Comparison of ENCODE assay signal across 8 cellular contexts in the genomic region with DNA sequence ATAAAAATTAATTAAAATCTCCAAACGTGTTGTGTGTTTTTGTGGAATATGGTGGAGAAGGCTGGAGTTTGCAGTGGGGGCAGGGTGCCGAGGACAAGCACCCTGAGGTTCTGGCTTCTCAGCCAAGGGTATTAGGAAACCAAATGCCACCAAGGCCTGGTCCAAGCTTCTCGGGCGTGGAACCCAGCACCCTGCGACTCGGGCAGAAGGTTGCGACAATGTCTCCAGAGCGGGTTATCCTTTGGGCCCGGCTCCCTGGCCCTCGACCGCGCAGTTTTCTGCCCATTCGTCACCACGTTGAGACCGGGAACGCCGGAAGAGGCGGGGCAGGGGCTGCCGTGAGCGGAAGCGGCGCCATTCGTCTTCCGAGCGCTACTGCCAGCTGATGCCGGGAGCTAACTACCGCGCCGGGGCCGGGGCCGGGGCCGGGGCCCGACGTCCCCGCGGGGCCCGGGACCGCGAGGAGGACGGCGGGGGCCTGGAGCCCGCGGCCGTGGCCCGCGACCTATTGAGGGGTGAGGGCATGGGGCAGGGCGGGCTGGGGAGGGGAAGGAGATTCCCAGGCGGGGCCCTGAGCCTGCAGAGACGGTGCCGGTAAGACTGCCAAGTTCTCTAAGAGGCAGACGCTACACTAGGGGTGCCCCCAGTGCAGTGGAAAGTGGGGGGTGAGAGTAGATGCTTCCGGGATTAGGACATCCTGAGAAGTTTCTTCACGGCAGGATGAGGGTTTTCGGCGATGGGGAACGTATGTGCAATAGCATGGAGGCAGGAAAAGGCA. TPM values are rescaled to one million over a fixed set of nuclear protein-coding genes. Genes with fewer than 3 reads are reported as not detected.
DNase-seq lines count a peak whose midpoint lies in the region; ATAC-seq and TF ChIP-seq lines count a peak whose summit lies in the region.

A gene with protein sequence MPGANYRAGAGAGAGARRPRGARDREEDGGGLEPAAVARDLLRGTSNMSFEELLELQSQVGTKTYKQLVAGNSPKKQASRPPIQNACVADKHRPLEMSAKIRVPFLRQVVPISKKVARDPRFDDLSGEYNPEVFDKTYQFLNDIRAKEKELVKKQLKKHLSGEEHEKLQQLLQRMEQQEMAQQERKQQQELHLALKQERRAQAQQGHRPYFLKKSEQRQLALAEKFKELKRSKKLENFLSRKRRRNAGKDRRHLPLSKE (plus strand): TSS at position 354 of the 778 bp plus-strand sequence. CDS start 32 bp downstream, at position 386.

- peak within 1 kb of the TSS; percentile 45 for H2AFZ ChIP-seq in neural progenitor cell (replicated peaks)

- peak within 1 kb of the TSS; percentile 84 for H3K4me2 ChIP-seq in neural progenitor cell

- peaks cover 7% of the 10 kb centered on the region for H4K20me1 ChIP-seq in neural progenitor cell (ENCODE audit: low read depth)

- peaks cover 25% of the 10 kb centered on the region for H3K36me3 ChIP-seq in SJCRH30
- no peaks in the 10 kb centered on the region for H3K36me3 ChIP-seq in neural progenitor cell
- peaks cover 22 to 39% of the 10 kb centered on the region in 2 donors for H3K36me3 ChIP-seq in stomach smooth muscle (ENCODE audit: control insufficient read depth in 2 of 2, insufficient read depth in 2 of 2, low read length in 2 of 2)

- ATAC-seq in GM21390 (IDR thresholded peaks at IDR 0.05; ENCODE audit: unreplicated experiment) = peak; percentile 82
- peak; percentile 87 for ATAC-seq in foreskin keratinocyte

- H3K27me3 ChIP-seq in SJCRH30 (no peaks in the 10 kb centered on the region), foreskin keratinocyte (no peaks in the 10 kb centered on the region), neural progenitor cell (no peaks in the 10 kb centered on the region), stomach smooth muscle (ENCODE audit: control insufficient read depth in 1 of 2, insufficient read depth in 2 of 2, low read length in 2 of 2) (no peaks in the 10 kb centered on the region)

- H3K27ac ChIP-seq in SJCRH30 (peak within 1 kb of the TSS; percentile 79), foreskin keratinocyte (peak within 1 kb of the TSS; percentile 83), neural progenitor cell (peak within 1 kb of the TSS; percentile 57), stomach smooth muscle (ENCODE audit: low read length) (peak within 1 kb of the TSS; percentile 82)

- peak within 1 kb of the TSS; percentile 69 for H3K27ac Mint-ChIP-seq in neural progenitor cell

- H3K4me3 Mint-ChIP-seq in neural progenitor cell = peak within 1 kb of the TSS; percentile 99

- H3K4me3 ChIP-seq in SJCRH30 = peak within 1 kb of the TSS; percentile 92
- H3K4me3 ChIP-seq in neural progenitor cell = peak within 1 kb of the TSS; percentile 91
- H3K4me3 ChIP-seq in stomach smooth muscle (ENCODE audit: low read length in 2 of 2) = peak within 1 kb of the TSS; percentile 86 to 98

- peaks cover 50% of the 10 kb centered on the region for H3K79me2 ChIP-seq in neural progenitor cell (ENCODE audit: low read depth)

- H3K36me3 Mint-ChIP-seq in neural progenitor cell = peaks cover 8% of the 10 kb centered on the region

- DNase-seq in COLO668 (lab: John Stamatoyannopoulos, UW; ENCODE audit: unreplicated experiment) (peak; percentile 76), KG1 (lab: John Stamatoyannopoulos, UW) (peak; percentile 53), SJCRH30 (peak; percentile 81), foreskin keratinocyte (peak; percentile 10 to 43), neural progenitor cell (ENCODE audit: low spot score) (peak; percentile 86)
- DNase-seq in activated gamma-delta T cell treated with anti-CD3 and anti-CD28 coated beads, Interleukin-2, amount 50 U/mL, for 16 hours (ENCODE audit: low read depth) = peak; percentile 49

- peaks cover 7% of the 10 kb centered on the region for H3K27me3 Mint-ChIP-seq in neural progenitor cell (ENCODE audit: insufficient read depth, low read depth)

- no peaks in the 10 kb centered on the region for H3K9me3 Mint-ChIP-seq in neural progenitor cell

- H3K9ac ChIP-seq in neural progenitor cell = peak within 1 kb of the TSS; percentile 76
- H3K9ac ChIP-seq in stomach smooth muscle (ENCODE audit: low read length in 2 of 2) = peak within 1 kb of the TSS; percentile 84 to 87

- H3F3A ChIP-seq in neural progenitor cell (ENCODE audit: low read depth) = peaks cover 31% of the 10 kb centered on the region

- H3K9me3 ChIP-seq in SJCRH30 (replicated peaks) (no peaks in the 10 kb centered on the region), neural progenitor cell (ENCODE audit: low read depth) (no peaks in the 10 kb centered on the region), stomach smooth muscle (ENCODE audit: control insufficient read depth in 2 of 2, low read length in 2 of 2) (no peaks in the 10 kb centered on the region)

- TF ChIP-seq CTCF in foreskin keratinocyte (conservative IDR thresholded peaks at IDR 0.05) (no peak), neural progenitor cell (IDR thresholded peaks at IDR 0.05) (no peak)

- H3K4me1 Mint-ChIP-seq in neural progenitor cell = peaks cover 5% of the 10 kb centered on the region

- H3K4me1 ChIP-seq in SJCRH30 = 0 out of 2 replicates have a peak, but pooled peaks cover 4% of the 10 kb centered on the region
- H3K4me1 ChIP-seq in foreskin keratinocyte = peaks cover 3% of the 10 kb centered on the region
- H3K4me1 ChIP-seq in neural progenitor cell = peaks cover 4% of the 10 kb centered on the region
- peaks cover 28% of the 10 kb centered on the region for H3K4me1 ChIP-seq in stomach smooth muscle (ENCODE audit: control insufficient read depth, insufficient read depth, low read length)

RNA-seq across cellular contexts. Expression of the gene that starts here (rescaled TPM):
- total RNA-seq in SJCRH30 (2014; rRNA removed; shearing (Covaris generic)) = 95.4 and 95.8 TPM in 2 replicates
- 115 and 119 TPM in 2 replicates for total RNA-seq in foreskin keratinocyte
- 111 and 112 TPM in 2 replicates for polyA plus RNA-seq in foreskin keratinocyte
- total RNA-seq in neural progenitor cell (ENCODE audit: low replicate concordance) = 77.8 and 93.3 TPM in 2 replicates

Comparison
In these comparisons a context has a peak if more than half of its experiments do, and no peak if none do; other contexts are left out.
1. Peak in every context shown above with its lines: DNase-seq, ATAC-seq, H3K4me3 ChIP-seq and H3K27ac ChIP-seq.
2. DNase-seq: peak in every context shown above with its lines; median percentile 86 in neural progenitor cell; 81 in SJCRH30; 76 in COLO668; 53 in KG1; 49 in activated gamma-delta T cell treated with anti-CD3 and anti-CD28 coated beads, Interleukin-2, amount 50 U/mL, for 16 hours; 26 in foreskin keratinocyte.